11 cellular contexts compared by ENCODE assay signal in the genomic region with DNA sequence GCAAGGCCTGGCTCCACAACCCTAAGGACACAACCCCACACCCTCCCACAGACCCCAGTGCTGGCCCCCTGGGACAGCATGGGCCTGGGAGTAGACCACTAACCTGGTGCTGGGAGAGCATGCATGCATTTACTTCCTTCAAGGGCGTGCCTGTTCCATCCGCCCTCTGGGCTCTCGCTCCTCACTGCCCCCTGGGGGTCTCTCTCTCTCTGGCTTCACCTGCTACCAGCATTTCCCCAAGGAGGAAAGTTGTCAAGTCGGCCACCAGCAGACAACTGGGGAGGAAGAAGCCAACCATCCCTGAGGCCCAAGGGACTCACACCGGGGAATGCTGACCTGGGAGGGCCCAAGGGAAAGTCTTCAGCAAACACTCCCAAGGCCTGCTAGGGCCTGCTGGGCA. TPM values are rescaled to one million over a fixed set of nuclear protein-coding genes. Genes with fewer than 3 reads are reported as not detected.
A peak's percentile ranks its signal among the peaks of the same experiment; 100 is the strongest.
DNase-seq lines count a peak whose midpoint lies in the region; ATAC-seq and TF ChIP-seq lines count a peak whose summit lies in the region.
"Had no signal": no experiment of that assay in that cellular context is flagged by ENCODE, and none has a peak within 500 bp of the region (broad histone marks: within the 10 kb centered on the region; RNA-seq: fewer than 3 reads in every experiment).

No MANE protein-coding gene starts in this region.

- 86% methylated on average over 5 of the region's 5 CpGs for WGBS in suprapubic skin

- H3K27me3 ChIP-seq in BJ (ENCODE audit: control insufficient read depth, insufficient read depth, low read length) (no peaks in the 10 kb centered on the region), suprapubic skin (no peaks in the 10 kb centered on the region)
- H3K27me3 ChIP-seq: ovary had no signal

- H3K9me3 ChIP-seq in suprapubic skin = no peaks in the 10 kb centered on the region
- H3K9me3 ChIP-seq: ovary had no signal

- H3K27ac ChIP-seq in suprapubic skin = no peak overlapping the region
- H3K27ac ChIP-seq: ovary had no signal

- ATAC-seq in GM19467 (IDR thresholded peaks at IDR 0.05; ENCODE audit: unreplicated experiment) = no peak

- H3K4me3 ChIP-seq in BJ (ENCODE audit: low read depth, low read length) (no peak overlapping the region), WI38 (ENCODE audit: low read depth, low read length) (no peak overlapping the region), suprapubic skin (no peak overlapping the region)
- H3K4me3 ChIP-seq: ovary had no signal

- TF ChIP-seq CTCF in BJ (IDR thresholded peaks at IDR 0.05; ENCODE audit: insufficient read depth, low read depth, low read length) = peak; percentile 12; the same call in 1 of the 2 replicates
- TF ChIP-seq CTCF in WI38 (IDR thresholded peaks at IDR 0.05; ENCODE audit: low read depth, low read length) = 0 out of 2 replicates have a peak, but pooled peaks have one; percentile 9
- TF ChIP-seq CTCF in suprapubic skin (IDR thresholded peaks at IDR 0.05) = no peak

- in situ Hi-C loops in G401 (cut with HindIII; ENCODE audit: low sequenced_read_pairs) = no loop called here

- POLR2A ChIA-PET in BJ (lab: Charles Lee) (no interaction called here), HEK293T (lab: Yijun Ruan, JAX) (no interaction called here)

- no peak for TF ChIP-seq EP300 in suprapubic skin (IDR thresholded peaks at IDR 0.05)

- DNase-seq in BJ (ENCODE audit: low read depth) (no peak), HEK293T (ENCODE audit: extremely low spot score) (peak; percentile 27), islet precursor cell (peak; percentile 73), suprapubic skin (ENCODE audit: low spot score in 2 of 2) (no peak), G401 (ENCODE audit: low spot score) (no peak), NCI-H1417 treated with DMSO at 0.1 percent for 48 hours (lab: John Stamatoyannopoulos, UW) (no peak)
- DNase-seq: activated CD4-positive, alpha-beta memory T cell treated with anti-CD3 and anti-CD28 coated beads, Interleukin-2, amount 10 ng/mL, durations not matched to agents 7 days and 5 days; DMS79; ovary had no signal

- H3K4me1 ChIP-seq in suprapubic skin = peaks cover 12% of the 10 kb centered on the region

- CTCF ChIA-PET in BJ (lab: Yijun Ruan, JAX) = interaction anchor here (1.0 kb wide), 1 partner anchor 9 kb away, joined by 3 read pairs; no protein-coding TSS in a partner anchor
- CTCF ChIA-PET in HEK293T (lab: Yijun Ruan, JAX) = interaction anchor here (0.7 kb wide), 1 partner anchor 343 kb away, joined by 3 read pairs; no protein-coding TSS in a partner anchor

- H3K36me3 ChIP-seq in BJ (ENCODE audit: control insufficient read depth, insufficient read depth, low read length) = no peaks in the 10 kb centered on the region; the same call in none of the 2 replicates
- no peaks in the 10 kb centered on the region for H3K36me3 ChIP-seq in suprapubic skin
- H3K36me3 ChIP-seq: ovary had no signal

- no peak for TF ChIP-seq POLR2A in suprapubic skin (IDR thresholded peaks at IDR 0.05)

TF ChIP-seq in HEK293T, 16 proteins besides CTCF, POLR2A, EP300 and RAD21:
- TF ChIP-seq FOXK2 (IDR thresholded peaks at IDR 0.05) (no peak), ELF4 (IDR thresholded peaks at IDR 0.05) (no peak), TARDBP (IDR thresholded peaks at IDR 0.05) (no peak), FOXA1 (IDR thresholded peaks at IDR 0.05) (no peak), ZNF384 (IDR thresholded peaks at IDR 0.05) (no peak), BHLHE40 (IDR thresholded peaks at IDR 0.05; ENCODE audit: borderline replicate concordance) (no peak), NFRKB (IDR thresholded peaks at IDR 0.05) (no peak), LEF1 (IDR thresholded peaks at IDR 0.05; ENCODE audit: borderline replicate concordance) (no peak), ARNT (IDR thresholded peaks at IDR 0.05) (no peak), CTBP1 (IDR thresholded peaks at IDR 0.05; ENCODE audit: borderline replicate concordance) (no peak), SP1 (IDR thresholded peaks at IDR 0.05) (no peak), L3MBTL2 (conservative IDR thresholded peaks at IDR 0.05) (no peak), HDGF (IDR thresholded peaks at IDR 0.05; ENCODE audit: borderline replicate concordance) (no peak), SUZ12 (IDR thresholded peaks at IDR 0.05) (no peak), FOXM1 (IDR thresholded peaks at IDR 0.05; ENCODE audit: borderline replicate concordance) (no peak)
- TF ChIP-seq, protein P1, sequence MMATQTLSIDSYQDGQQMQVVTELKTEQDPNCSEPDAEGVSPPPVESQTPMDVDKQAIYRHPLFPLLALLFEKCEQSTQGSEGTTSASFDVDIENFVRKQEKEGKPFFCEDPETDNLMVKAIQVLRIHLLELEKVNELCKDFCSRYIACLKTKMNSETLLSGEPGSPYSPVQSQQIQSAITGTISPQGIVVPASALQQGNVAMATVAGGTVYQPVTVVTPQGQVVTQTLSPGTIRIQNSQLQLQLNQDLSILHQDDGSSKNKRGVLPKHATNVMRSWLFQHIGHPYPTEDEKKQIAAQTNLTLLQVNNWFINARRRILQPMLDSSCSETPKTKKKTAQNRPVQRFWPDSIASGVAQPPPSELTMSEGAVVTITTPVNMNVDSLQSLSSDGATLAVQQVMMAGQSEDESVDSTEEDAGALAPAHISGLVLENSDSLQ (IDR thresholded peaks at IDR 0.05) = no peak
TF ChIP-seq in HEK293T: peak in this region for 0.

RNA-seq across cellular contexts. Expression of a gene that starts 6.5 kb away (rescaled TPM):
- polyA plus RNA-seq in BJ (2011; rRNA removed) = 10.5 and 18.2 TPM in 2 replicates
- polyA minus RNA-seq in BJ (2011; rRNA and poly(A)+ RNA removed) = 16.7 and 21.6 TPM in 2 replicates
- total RNA-seq in suprapubic skin = 10 to 100 TPM in 1 of 4 donors, 1 to 10 TPM in 3; 2.8 to 11.8 (median 4.1) TPM
- 7.0 and 8.0 TPM in 2 replicates for total RNA-seq in G401 (2014; rRNA removed; shearing (Covaris generic))

Comparison
In these comparisons a context has a peak if more than half of its experiments do, and no peak if none do; other contexts are left out.
1. DNase-seq: peak in HEK293T (single experiment) and islet precursor cell (single experiment); none in BJ (single experiment), suprapubic skin (0 of 2), G401 (single experiment) and NCI-H1417 treated with DMSO at 0.1 percent for 48 hours (single experiment).
2. CTCF ChIP-seq: peak in BJ (single experiment) and WI38 (single experiment); none in suprapubic skin (0 of 2).